In the genomic region with DNA sequence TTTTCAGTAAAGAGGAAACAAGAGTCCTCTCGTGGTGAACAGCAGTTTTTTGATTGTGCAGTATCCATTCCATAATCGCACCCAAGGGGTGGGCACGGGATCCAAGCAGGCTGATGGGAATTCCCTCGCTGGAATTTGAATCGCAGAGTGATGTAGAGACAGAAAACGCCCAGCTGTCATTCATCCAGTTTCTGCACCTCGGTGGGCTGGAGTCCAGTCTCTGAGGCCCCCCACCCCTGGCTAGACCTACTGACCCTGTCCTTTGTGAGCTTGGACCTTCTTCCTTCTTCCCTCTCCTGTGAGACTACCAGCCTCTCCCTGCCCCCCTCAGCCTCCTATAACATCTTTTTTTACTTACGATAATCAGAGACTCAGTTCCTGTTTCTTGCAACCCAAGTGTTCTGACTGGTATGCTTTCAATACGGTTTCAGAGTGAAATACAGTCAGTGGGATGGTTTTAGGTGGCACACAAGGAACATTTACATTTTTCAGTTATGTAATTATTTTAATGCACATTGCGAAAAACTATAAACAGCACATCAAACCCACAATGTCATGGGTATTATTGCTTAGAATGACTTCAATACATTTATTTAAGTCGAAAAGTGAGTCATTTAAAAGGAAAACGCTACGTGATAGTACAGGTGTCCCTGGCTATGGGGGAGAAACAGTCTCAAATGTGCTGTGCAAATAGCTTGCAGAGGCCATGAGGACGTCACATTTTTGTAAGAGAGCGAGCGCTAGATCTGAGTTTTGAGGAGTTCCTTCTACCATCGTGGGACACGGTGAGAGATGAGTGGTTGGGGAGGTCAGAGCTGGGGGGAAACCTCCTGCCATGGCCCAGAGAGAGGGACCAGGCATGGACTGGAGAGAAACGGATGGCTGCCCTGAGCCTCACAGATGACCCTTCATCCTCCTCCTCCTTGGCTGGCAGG, we compare ENCODE assay signal across 9 cellular contexts. TPM values are rescaled to one million over a fixed set of nuclear protein-coding genes. Genes with fewer than 3 reads are reported as not detected.
DNase-seq lines count a peak whose midpoint lies in the region; ATAC-seq, FAIRE-seq and TF ChIP-seq lines count a peak whose summit lies in the region.
"Had no signal": no experiment of that assay in that cellular context is flagged by ENCODE, and none has a peak within 500 bp of the region (broad histone marks: within the 10 kb centered on the region; RNA-seq: fewer than 3 reads in every experiment).

No MANE protein-coding gene starts in this region.

- peaks cover 12% of the 10 kb centered on the region for H3K4me1 Mint-ChIP-seq in activated T-helper 1 cell treated with anti-CD3 and anti-CD28 coated beads, Interleukin-12 subunit alpha, Interleukin-12 subunit beta, Interleukin-2, Interleukin-4 antibody, amounts not matched to agents 30 ng/mL and 10 ng/mL and 1 ng/mL, durations not matched to agents 14 hours and 24 hours and 36 hours (ENCODE audit: low read depth)
- H3K4me1 Mint-ChIP-seq in chondrocyte (ENCODE audit: low read depth) = peaks cover 12% of the 10 kb centered on the region

- peak; percentile 21; the same call in 1 of the 2 replicates for TF ChIP-seq POLR2A in GM12891 (IDR thresholded peaks at IDR 0.05; ENCODE audit: low read depth, low read length)

- FAIRE-seq in GM12891 (lab: Jason Lieb, UNC) = peak; percentile 93
- FAIRE-seq: colon had no signal

- peaks cover 2% of the 10 kb centered on the region for H3K36me3 Mint-ChIP-seq in activated T-helper 1 cell treated with anti-CD3 and anti-CD28 coated beads, Interleukin-12 subunit alpha, Interleukin-12 subunit beta, Interleukin-2, Interleukin-4 antibody, amounts not matched to agents 30 ng/mL and 10 ng/mL and 1 ng/mL, durations not matched to agents 14 hours and 24 hours and 36 hours (ENCODE audit: low read depth)
- no peaks in the 10 kb centered on the region for H3K36me3 Mint-ChIP-seq in chondrocyte (ENCODE audit: low read depth)

- intact Hi-C loops in activated T-helper 1 cell treated with anti-CD3 and anti-CD28 coated beads, Interleukin-12 subunit alpha, Interleukin-12 subunit beta, Interleukin-2, Interleukin-4 antibody, amounts not matched to agents 30 ng/mL and 10 ng/mL and 1 ng/mL, durations not matched to agents 14 hours and 24 hours and 36 hours (cut with micrococcal nuclease) = loop anchor here (1.0 kb wide), 1 partner anchor 21 kb away; no protein-coding TSS in a partner anchor

- peak; percentile 29 for DNase-seq in GM12891 (ENCODE audit: insufficient read length, low spot score)
- no peak for DNase-seq in activated T-helper 1 cell treated with anti-CD3 and anti-CD28 coated beads, Interleukin-12 subunit alpha, Interleukin-12 subunit beta, Interleukin-2, Interleukin-4 antibody, amounts not matched to agents 30 ng/mL and 10 ng/mL and 1 ng/mL, durations not matched to agents 14 hours and 24 hours and 36 hours (ENCODE audit: low spot score)
- DNase-seq in SHP77 treated with DMSO at 0.1 percent for 48 hours (lab: John Stamatoyannopoulos, UW) = no peak
- DNase-seq in DMS79 treated with DMSO at 0.1 percent for 48 hours (lab: John Stamatoyannopoulos, UW) = no peak
- DNase-seq in AG08396 (ENCODE audit: low spot score) = no peak
- DNase-seq in chondrocyte (ENCODE audit: low spot score) = no peak

- H3K27me3 Mint-ChIP-seq in activated T-helper 1 cell treated with anti-CD3 and anti-CD28 coated beads, Interleukin-12 subunit alpha, Interleukin-12 subunit beta, Interleukin-2, Interleukin-4 antibody, amounts not matched to agents 30 ng/mL and 10 ng/mL and 1 ng/mL, durations not matched to agents 14 hours and 24 hours and 36 hours (ENCODE audit: insufficient read depth) = peaks cover 3% of the 10 kb centered on the region
- H3K27me3 Mint-ChIP-seq in chondrocyte (ENCODE audit: low read depth) = no peaks in the 10 kb centered on the region

- peak overlapping the region; percentile 55 for H3K27ac Mint-ChIP-seq in activated T-helper 1 cell treated with anti-CD3 and anti-CD28 coated beads, Interleukin-12 subunit alpha, Interleukin-12 subunit beta, Interleukin-2, Interleukin-4 antibody, amounts not matched to agents 30 ng/mL and 10 ng/mL and 1 ng/mL, durations not matched to agents 14 hours and 24 hours and 36 hours
- no peak overlapping the region for H3K27ac Mint-ChIP-seq in chondrocyte (ENCODE audit: unreplicated experiment)

- H3K4me3 Mint-ChIP-seq in activated T-helper 1 cell treated with anti-CD3 and anti-CD28 coated beads, Interleukin-12 subunit alpha, Interleukin-12 subunit beta, Interleukin-2, Interleukin-4 antibody, amounts not matched to agents 30 ng/mL and 10 ng/mL and 1 ng/mL, durations not matched to agents 14 hours and 24 hours and 36 hours = peak overlapping the region; percentile 22
- no peak overlapping the region for H3K4me3 Mint-ChIP-seq in chondrocyte (ENCODE audit: unreplicated experiment)

- H3K9me3 Mint-ChIP-seq in activated T-helper 1 cell treated with anti-CD3 and anti-CD28 coated beads, Interleukin-12 subunit alpha, Interleukin-12 subunit beta, Interleukin-2, Interleukin-4 antibody, amounts not matched to agents 30 ng/mL and 10 ng/mL and 1 ng/mL, durations not matched to agents 14 hours and 24 hours and 36 hours = no peaks in the 10 kb centered on the region
- no peaks in the 10 kb centered on the region for H3K9me3 Mint-ChIP-seq in chondrocyte (ENCODE audit: low read depth)

- TF ChIP-seq CTCF in chondrocyte (IDR thresholded peaks at IDR 0.05) = no peak

- peak; percentile 79 for ATAC-seq in GM19455 (IDR thresholded peaks at IDR 0.05; ENCODE audit: unreplicated experiment)
- peak; percentile 82 for ATAC-seq in HG03175 (IDR thresholded peaks at IDR 0.05; ENCODE audit: unreplicated experiment)

TF ChIP-seq in GM12891, 5 proteins besides CTCF, POLR2A, EP300 and RAD21:
- TF ChIP-seq TAF1 (IDR thresholded peaks at IDR 0.05; ENCODE audit: low read depth, low read length) (no peak), SPI1 (IDR thresholded peaks at IDR 0.05; ENCODE audit: low read depth, low read length) (peak; percentile 98), POLR2AphosphoS5 (IDR thresholded peaks at IDR 0.05; ENCODE audit: low read depth, low read length) (peak; percentile 69; the same call in 1 of the 2 replicates), POU2F2 (IDR thresholded peaks at IDR 0.05; ENCODE audit: low read depth, low read length) (peak; percentile 29), PAX5 (IDR thresholded peaks at IDR 0.05; ENCODE audit: insufficient read depth, low read length, severe bottlenecking) (no peak)

RNA-seq across cellular contexts. Expression of a gene that starts 37.5 kb away (rescaled TPM):
- polyA plus RNA-seq in GM12891 (2012; ENCODE audit: low read depth, missing spikeins) = 21.8 TPM
- 11.3 and 11.4 TPM in 2 replicates for total RNA-seq in activated T-helper 1 cell treated with anti-CD3 and anti-CD28 coated beads, Interleukin-12 subunit alpha, Interleukin-12 subunit beta, Interleukin-2, Interleukin-4 antibody, amounts not matched to agents 30 ng/mL and 10 ng/mL and 1 ng/mL, durations not matched to agents 14 hours and 24 hours and 36 hours
- 8.7 to 23.1 TPM (median 23.1 TPM) in 3 replicates for total RNA-seq in chondrocyte
